Comparison of ENCODE assay signal across 8 cellular contexts in the genomic region with DNA sequence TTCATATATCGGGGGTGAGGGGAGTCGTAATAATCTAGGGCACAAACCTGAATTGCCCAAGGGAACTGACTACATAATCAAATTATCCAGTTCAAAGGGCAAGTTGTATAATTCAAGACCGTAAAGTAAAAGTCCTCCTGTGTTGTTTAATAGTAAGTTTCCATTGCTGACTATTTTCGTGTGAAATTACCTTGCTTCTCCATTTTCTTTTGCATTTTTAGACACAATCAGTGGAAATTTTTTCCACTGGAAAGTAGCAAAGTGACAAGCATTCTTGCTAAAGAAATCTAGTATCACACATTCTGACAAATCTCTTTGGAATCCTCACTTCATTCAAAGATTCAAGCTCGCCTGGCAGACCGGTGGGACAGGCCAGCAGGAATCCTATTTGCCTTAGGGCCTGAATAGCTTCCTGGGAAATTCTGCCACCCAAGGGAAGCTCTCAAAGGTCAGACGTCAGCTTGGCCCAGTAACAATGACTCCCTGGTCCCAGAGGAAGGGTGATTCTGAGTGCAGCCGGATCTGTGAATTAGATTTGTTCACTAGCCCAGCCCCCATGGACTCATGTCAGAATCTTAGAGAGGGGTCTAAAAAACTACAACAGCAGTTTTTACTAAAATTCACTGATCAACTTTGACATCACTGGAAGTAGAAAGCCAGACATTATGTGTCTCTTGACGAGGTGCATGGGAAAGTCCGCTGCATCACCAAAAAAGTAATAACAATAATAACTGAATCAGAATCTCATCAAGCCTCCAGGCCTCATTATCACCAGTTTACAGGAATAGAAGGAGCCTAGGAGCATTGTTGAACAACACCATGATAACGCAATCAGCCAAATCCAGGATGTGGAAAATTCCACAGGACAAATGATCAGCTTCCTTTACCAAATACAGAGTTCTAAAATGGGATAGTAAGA.
DNase-seq lines count a peak whose midpoint lies in the region; ATAC-seq and TF ChIP-seq lines count a peak whose summit lies in the region.

No MANE protein-coding gene starts in this region.

- no peaks in the 10 kb centered on the region for H3K9me3 ChIP-seq in MM.1S (replicated peaks; ENCODE audit: insufficient read depth, low read length)

- H3K4me3 ChIP-seq in MM.1S (ENCODE audit: low read length), result no peak overlapping the region

- H4K20me1 ChIP-seq in MM.1S (ENCODE audit: insufficient read depth, low read length), result no peaks in the 10 kb centered on the region

- no peak overlapping the region for H3K4me2 ChIP-seq in MM.1S (ENCODE audit: low read depth, low read length)

- H3K36me3 ChIP-seq in MM.1S (replicated peaks; ENCODE audit: insufficient read depth, low read length), result no peaks in the 10 kb centered on the region

- H3K4me1 ChIP-seq in MM.1S (ENCODE audit: low read length), result no peaks in the 10 kb centered on the region

- H3K27ac ChIP-seq in MM.1S (ENCODE audit: low read length), result no peak overlapping the region

- no peak overlapping the region for H3K9ac ChIP-seq in MM.1S (ENCODE audit: low read length)

- intact Hi-C loops in Right ventricle myocardium superior (cut with DNase I), result no loop called here

- ATAC-seq in Right ventricle myocardium superior (ENCODE audit: poor library complexity) (peak; percentile 85), HG03108 (IDR thresholded peaks at IDR 0.05; ENCODE audit: unreplicated experiment) (no peak), HG03460 (IDR thresholded peaks at IDR 0.05; ENCODE audit: unreplicated experiment) (no peak)

- no peaks in the 10 kb centered on the region for H3K9me2 ChIP-seq in MM.1S (replicated peaks; ENCODE audit: insufficient read depth, low read length)

- H3K79me2 ChIP-seq in MM.1S (ENCODE audit: low read length), result no peaks in the 10 kb centered on the region

- H3F3A ChIP-seq in MM.1S (ENCODE audit: insufficient read depth, low read length), result no peaks in the 10 kb centered on the region

- TF ChIP-seq CTCF in GM10266 (IDR thresholded peaks at IDR 0.05; ENCODE audit: control insufficient read depth, insufficient read depth, low read depth, missing control alignments) (no peak), MM.1S (IDR thresholded peaks at IDR 0.05; ENCODE audit: low read length) (no peak)

- H2AFZ ChIP-seq in MM.1S (ENCODE audit: low read length), result no peak overlapping the region

- no peaks in the 10 kb centered on the region for H3K27me3 ChIP-seq in MM.1S (replicated peaks; ENCODE audit: insufficient read depth, low read length)

- DNase-seq in GM03348 (ENCODE audit: low spot score) (peak; percentile 60), T1000 (lab: John Stamatoyannopoulos, UW) (peak; percentile 59), Right ventricle myocardium superior (peak; percentile 54), renal cortical epithelial cell (ENCODE audit: low read depth) (peak; percentile 92), GM10266 (ENCODE audit: extremely low spot score) (no peak), MM.1S (no peak)

Comparison
In these comparisons a context has a peak if more than half of its experiments do, and no peak if none do; other contexts are left out.
1. DNase-seq: peak in GM03348 (single experiment), T1000 (single experiment), Right ventricle myocardium superior (single experiment) and renal cortical epithelial cell (single experiment); none in GM10266 (single experiment) and MM.1S (single experiment).